ENCODE assay signal across 8 cellular contexts in the genomic region with DNA sequence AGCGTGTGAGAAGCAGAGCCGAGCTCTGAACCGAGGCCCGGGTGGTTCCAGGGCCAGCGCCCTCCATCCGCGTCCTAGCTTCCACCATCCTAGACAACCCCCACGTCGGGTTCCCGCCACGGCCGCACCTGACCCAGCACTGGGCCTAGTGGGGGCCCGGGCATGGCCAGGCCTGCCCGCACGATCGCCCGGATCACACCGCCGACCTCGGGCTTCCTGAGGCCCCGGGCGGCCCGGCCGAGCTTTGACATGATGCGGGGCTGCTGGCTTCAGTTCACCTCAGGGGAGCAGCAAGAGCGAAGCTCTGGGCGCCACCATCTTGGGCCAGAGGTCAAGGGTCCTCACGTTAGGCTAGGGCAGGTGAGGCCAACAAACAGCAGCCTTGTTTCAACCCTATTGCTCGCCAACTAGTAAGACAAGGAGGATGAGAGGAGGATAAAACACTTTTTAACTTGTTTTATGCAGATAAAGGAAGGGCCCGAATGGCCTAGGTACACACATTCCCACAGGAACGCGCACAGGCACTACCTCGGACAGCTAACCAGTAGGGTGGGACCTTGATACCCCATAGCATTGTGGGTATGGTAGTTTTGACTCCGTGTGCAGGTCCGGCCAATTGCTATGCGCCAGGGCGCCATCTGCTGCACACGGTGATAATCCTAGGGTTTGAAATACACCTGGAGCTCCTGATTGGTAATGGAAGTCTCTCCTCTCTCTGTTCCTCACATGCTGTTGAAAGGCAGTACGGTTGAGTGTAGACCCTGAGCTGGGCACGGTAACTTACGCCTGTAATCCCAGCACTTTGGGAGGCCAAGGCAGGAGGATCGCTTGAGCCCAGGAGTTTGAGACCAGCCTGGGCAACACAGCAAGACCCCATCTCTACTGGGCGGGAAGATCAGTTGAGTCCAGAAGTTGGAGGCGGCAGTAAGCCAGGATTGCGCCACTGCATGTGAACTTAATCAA. TPM values are rescaled to one million over a fixed set of nuclear protein-coding genes. Genes with fewer than 3 reads are reported as not detected.
DNase-seq lines count a peak whose midpoint lies in the region; ATAC-seq and TF ChIP-seq lines count a peak whose summit lies in the region.

A gene (minus strand): TSS at position 345 of the 963 bp plus-strand sequence. CDS start 94 bp downstream, at position 251.

- peaks cover 5% of the 10 kb centered on the region for H3K9me3 Mint-ChIP-seq in chondrocyte (ENCODE audit: low read depth)

- TF ChIP-seq CTCF in chondrocyte (IDR thresholded peaks at IDR 0.05) = peak; percentile 84

- H3K27ac Mint-ChIP-seq in chondrocyte (ENCODE audit: unreplicated experiment) = peak within 1 kb of the TSS; percentile 97

- ATAC-seq in GM19035 (IDR thresholded peaks at IDR 0.05; ENCODE audit: unreplicated experiment) (peak; percentile 93), HG03378 (IDR thresholded peaks at IDR 0.05; ENCODE audit: unreplicated experiment) (peak; percentile 91)

- H3K4me3 Mint-ChIP-seq in chondrocyte (ENCODE audit: unreplicated experiment) = peak within 1 kb of the TSS; percentile 87

- H3K4me1 Mint-ChIP-seq in chondrocyte (ENCODE audit: low read depth) = peaks cover 7% of the 10 kb centered on the region

- peaks cover 3% of the 10 kb centered on the region for H3K27me3 Mint-ChIP-seq in chondrocyte (ENCODE audit: low read depth)

- DNase-seq in AML-193 (lab: John Stamatoyannopoulos, UW) = peak; percentile 85 to 90
- peak; percentile 88 for DNase-seq in NCI-H460 (ENCODE audit: extremely low read depth, low read depth)
- DNase-seq in activated CD4-positive, alpha-beta T cell treated with anti-CD3 and anti-CD28 coated beads for 1 hour = peak; percentile 80
- DNase-seq in chondrocyte (ENCODE audit: low spot score) = no peak
- DNase-seq in kidney glomerular epithelial cell (lab: John Stamatoyannopoulos, UW) = peak; percentile 99
- DNase-seq in stimulated activated CD4-positive, alpha-beta T cell treated with anti-CD3 and anti-CD28 coated beads, Interleukin-1b, Interleukin-23, amount 100 ng/mL, for 24 hours (ENCODE audit: low read depth in 4 of 4, low spot score in 1 of 4) = peak; percentile 66 to 86 (median 77)

- peaks cover 13% of the 10 kb centered on the region for H3K36me3 Mint-ChIP-seq in chondrocyte (ENCODE audit: low read depth)

RNA-seq across cellular contexts. Expression of the gene that starts here (rescaled TPM):
- 66.8 and 90.4 TPM in 2 replicates for total RNA-seq in NCI-H460 (2014; rRNA removed; shearing (Covaris generic))
- 155 and 177 TPM in 2 replicates for polyA plus RNA-seq in NCI-H460 (2014; cell fraction: nucleus; rRNA removed)
- total RNA-seq in chondrocyte = 30.9 to 45.6 TPM (median 35.9 TPM) in 3 replicates
